ENCODE assay signal across 25 cellular contexts in genomic region chrX:10237255-10237654, GRCh38.
"Had no signal": no experiment of that assay in that cellular context is flagged by ENCODE, and none has a peak within 500 bp of the region (broad histone marks: within the 10 kb centered on the region; RNA-seq: fewer than 3 reads in every experiment).

No MANE protein-coding gene starts in this region.

- DNase-seq: colonic mucosa; cortex of kidney; effector CD8-positive, alpha-beta T cell; effector memory CD8-positive, alpha-beta T cell; endodermal cell; erythroblast; esophagus squamous epithelium; foreskin fibroblast; foreskin melanocyte; gastrocnemius medialis; glutamatergic neuron; head of caudate nucleus; heart right ventricle; hippocampal formation; islet precursor cell; kidney; kidney glomerular epithelial cell; left lung; left ventricle myocardium superior; lower lobe of right lung; mesenchymal stem cell; mucosa of descending colon had no signal

- H3K9me3 ChIP-seq: colonic mucosa, esophagus squamous epithelium, gastrocnemius medialis, heart right ventricle, left lung, lower lobe of right lung, mucosa of descending colon had no signal

- FAIRE-seq: endometrium, kidney had no signal

- ATAC-seq: effector memory CD8-positive, alpha-beta T cell; esophagus mucosa; gastrocnemius medialis; heart right ventricle; left lung; left ventricle myocardium superior; lower lobe of right lung; mucosa of descending colon had no signal

- H3K36me3 ChIP-seq: colonic mucosa, esophagus squamous epithelium, gastrocnemius medialis, left lung, lower lobe of right lung had no signal

- H3K27ac ChIP-seq: colonic mucosa, epithelial cell of prostate, esophagus squamous epithelium, gastrocnemius medialis, heart right ventricle, left lung, lower lobe of right lung had no signal

- H3K27me3 ChIP-seq: colonic mucosa, esophagus squamous epithelium, gastrocnemius medialis, left lung had no signal

- H3K4me3 ChIP-seq: colonic mucosa, esophagus squamous epithelium, gastrocnemius medialis, heart right ventricle, left lung, lower lobe of right lung, mucosa of descending colon had no signal

- H3K4me1 ChIP-seq: colonic mucosa, esophagus squamous epithelium, heart right ventricle, left lung, lower lobe of right lung had no signal
